ENCODE assay signal across 9 cellular contexts in genomic region chr1:200654660-200655059, GRCh38. TPM values are rescaled to one million over a fixed set of nuclear protein-coding genes. Genes with fewer than 3 reads are reported as not detected.
DNase-seq lines count a peak whose midpoint lies in the region; ATAC-seq lines count a peak whose summit lies in the region.
"Had no signal": no experiment of that assay in that cellular context is flagged by ENCODE, and none has a peak within 500 bp of the region (broad histone marks: within the 10 kb centered on the region; RNA-seq: fewer than 3 reads in every experiment).

No MANE protein-coding gene starts in this region.

- DNase-seq in NOMO-1 treated with DMSO at 0.1 percent for 48 hours (lab: John Stamatoyannopoulos, UW; ENCODE audit: unreplicated experiment) (peak; percentile 39), NOMO-1 treated with dmso at 0.1 percent for 144 hours (lab: John Stamatoyannopoulos, UW; ENCODE audit: unreplicated experiment) (no peak), mesendoderm (no peak), NCI-H69 (lab: John Stamatoyannopoulos, UW) (no peak), iPS-NIHi7 (ENCODE audit: extremely low spot score) (no peak), UCSD-AML1 (lab: John Stamatoyannopoulos, UW; ENCODE audit: unreplicated experiment) (no peak)
- DNase-seq: NCI-H2081 had no signal

- H3K18ac ChIP-seq in mesendoderm (ENCODE audit: low read length), result no peak overlapping the region

- H2BK5ac ChIP-seq in mesendoderm (ENCODE audit: low read length), result no peak overlapping the region

- no peak overlapping the region for H4K8ac ChIP-seq in mesendoderm (ENCODE audit: low read depth, low read length)

- WGBS in mesendoderm (ENCODE audit: extremely low coverage, insufficient coverage, low lambda C conversion rate), result no CpG with 5 or more reads among the region's 5 CpGs

- H3K36me3 ChIP-seq in mesendoderm (ENCODE audit: control insufficient read depth, insufficient read depth, low read length), result peaks cover 2% of the 10 kb centered on the region

- ATAC-seq in GM21786 (IDR thresholded peaks at IDR 0.05; ENCODE audit: unreplicated experiment), result peak; percentile 97
- ATAC-seq in HG03442 (IDR thresholded peaks at IDR 0.05; ENCODE audit: unreplicated experiment), result peak; percentile 95

- H3K9ac ChIP-seq in mesendoderm (ENCODE audit: low read length), result no peak overlapping the region

- H3K4me3 ChIP-seq in mesendoderm (ENCODE audit: low read length), result no peak overlapping the region

- no peaks in the 10 kb centered on the region for H3K79me1 ChIP-seq in mesendoderm (ENCODE audit: low read length)

- no peak overlapping the region for H3K56ac ChIP-seq in mesendoderm (ENCODE audit: low read length)

- no peaks in the 10 kb centered on the region for H3K27me3 ChIP-seq in mesendoderm (ENCODE audit: insufficient read depth, low read length, poor library complexity)

- H3K23ac ChIP-seq in mesendoderm (ENCODE audit: low read length), result no peak overlapping the region

- H3K4me2 ChIP-seq in mesendoderm (ENCODE audit: low read length), result no peak overlapping the region

- peaks cover under 1% of the 10 kb centered on the region for H3K4me1 ChIP-seq in mesendoderm (ENCODE audit: control insufficient read depth, low read depth, low read length)

- H3K79me2 ChIP-seq in mesendoderm (ENCODE audit: control insufficient read depth, insufficient read depth, low read length), result no peaks in the 10 kb centered on the region

- H2AK5ac ChIP-seq in mesendoderm (ENCODE audit: low read length), result no peak overlapping the region

- no peak overlapping the region for H3K4ac ChIP-seq in mesendoderm (ENCODE audit: low read depth, low read length)

- H4K5ac ChIP-seq in mesendoderm (ENCODE audit: low read length), result no peak overlapping the region

- peak overlapping the region; percentile 25 for H3K27ac ChIP-seq in mesendoderm (ENCODE audit: low read depth, low read length)

- H2BK120ac ChIP-seq in mesendoderm (ENCODE audit: low read depth, low read length), result no peak overlapping the region

- H2BK15ac ChIP-seq in mesendoderm (replicated peaks; ENCODE audit: low read depth), result no peak overlapping the region

RNA-seq across cellular contexts. Expression of gene DDX59, which starts 15.0 kb away (rescaled TPM):
- polyA plus RNA-seq in mesendoderm (2013, experiment 1 of 2), result 14.9 TPM
- 14.2 TPM for polyA plus RNA-seq in mesendoderm (2013, experiment 2 of 2)

RNA-seq across cellular contexts. Expression of gene KIF14, which starts 34.1 kb away (rescaled TPM):
- polyA plus RNA-seq in mesendoderm (2013, experiment 1 of 2), result 13.7 TPM
- 13.8 TPM for polyA plus RNA-seq in mesendoderm (2013, experiment 2 of 2)
